ENCODE assay signal across 17 cellular contexts in genomic region chr9:112408285-112408684, GRCh38.
"Had no signal": no experiment of that assay in that cellular context is flagged by ENCODE, and none has a peak within 500 bp of the region (broad histone marks: within the 10 kb centered on the region; RNA-seq: fewer than 3 reads in every experiment).

No MANE protein-coding gene starts in this region.

- H3K4me1 Mint-ChIP-seq: activated naive CD8-positive, alpha-beta T cell treated with anti-CD3 and anti-CD28 coated beads for 36 hours had no signal

- H3K4me1 ChIP-seq: body of pancreas, gastrocnemius medialis had no signal

- H3K4me3 ChIP-seq: body of pancreas, gastrocnemius medialis, heart left ventricle, tibial artery had no signal

- H3K27me3 ChIP-seq: body of pancreas, gastrocnemius medialis, heart left ventricle, tibial artery had no signal

- DNase-seq: activated CD4-positive, alpha-beta T cell treated with anti-CD3 and anti-CD28 coated beads, Interleukin-2, amount 50 U/mL, for 1 hour; activated CD8-positive, alpha-beta memory T cell treated with anti-CD3 and anti-CD28 coated beads for 24 hours; activated naive CD8-positive, alpha-beta T cell treated with anti-CD3 and anti-CD28 coated beads for 36 hours; amygdala; body of pancreas; central memory CD4-positive, alpha-beta T cell; effector CD8-positive, alpha-beta T cell; gastrocnemius medialis; heart left ventricle; natural killer cell; occipital lobe; stimulated activated CD4-positive, alpha-beta T cell treated with anti-CD3 and anti-CD28 coated beads, Interleukin-2, amount 100 ng/mL, for 48 hours; stimulated activated naive CD4-positive, alpha-beta T cell; T1000; tibial artery had no signal

- H3K27me3 Mint-ChIP-seq: activated naive CD8-positive, alpha-beta T cell treated with anti-CD3 and anti-CD28 coated beads for 36 hours had no signal

- H3K9me3 Mint-ChIP-seq: activated naive CD8-positive, alpha-beta T cell treated with anti-CD3 and anti-CD28 coated beads for 36 hours; activated T-helper 1 cell treated with anti-CD3 and anti-CD28 coated beads, Interleukin-12 subunit alpha, Interleukin-12 subunit beta, Interleukin-2, Interleukin-4 antibody, amounts not matched to agents 30 ng/mL and 10 ng/mL and 1 ng/mL, durations not matched to agents 14 hours and 24 hours and 36 hours; natural killer cell had no signal

- ATAC-seq: activated CD4-positive, CD25-positive, alpha-beta regulatory T cell treated with anti-CD3 and anti-CD28 coated beads, Interleukin-2, amount 50 U/mL, for 24 hours; body of pancreas; gastrocnemius medialis; heart left ventricle had no signal

- H3K36me3 Mint-ChIP-seq: natural killer cell had no signal

- H3K4me3 Mint-ChIP-seq: activated naive CD8-positive, alpha-beta T cell treated with anti-CD3 and anti-CD28 coated beads for 36 hours; activated T-helper 1 cell treated with anti-CD3 and anti-CD28 coated beads, Interleukin-12 subunit alpha, Interleukin-12 subunit beta, Interleukin-2, Interleukin-4 antibody, amounts not matched to agents 30 ng/mL and 10 ng/mL and 1 ng/mL, durations not matched to agents 14 hours and 24 hours and 36 hours; natural killer cell had no signal

- H3K27ac Mint-ChIP-seq: activated naive CD8-positive, alpha-beta T cell treated with anti-CD3 and anti-CD28 coated beads for 36 hours; activated T-helper 1 cell treated with anti-CD3 and anti-CD28 coated beads, Interleukin-12 subunit alpha, Interleukin-12 subunit beta, Interleukin-2, Interleukin-4 antibody, amounts not matched to agents 30 ng/mL and 10 ng/mL and 1 ng/mL, durations not matched to agents 14 hours and 24 hours and 36 hours; natural killer cell had no signal

- H3K27ac ChIP-seq: body of pancreas, gastrocnemius medialis, heart left ventricle, tibial artery had no signal

- H3K9me3 ChIP-seq: body of pancreas, gastrocnemius medialis, heart left ventricle, tibial artery had no signal
